Comparison of ENCODE assay signal across 1 cellular context in the genomic region with DNA sequence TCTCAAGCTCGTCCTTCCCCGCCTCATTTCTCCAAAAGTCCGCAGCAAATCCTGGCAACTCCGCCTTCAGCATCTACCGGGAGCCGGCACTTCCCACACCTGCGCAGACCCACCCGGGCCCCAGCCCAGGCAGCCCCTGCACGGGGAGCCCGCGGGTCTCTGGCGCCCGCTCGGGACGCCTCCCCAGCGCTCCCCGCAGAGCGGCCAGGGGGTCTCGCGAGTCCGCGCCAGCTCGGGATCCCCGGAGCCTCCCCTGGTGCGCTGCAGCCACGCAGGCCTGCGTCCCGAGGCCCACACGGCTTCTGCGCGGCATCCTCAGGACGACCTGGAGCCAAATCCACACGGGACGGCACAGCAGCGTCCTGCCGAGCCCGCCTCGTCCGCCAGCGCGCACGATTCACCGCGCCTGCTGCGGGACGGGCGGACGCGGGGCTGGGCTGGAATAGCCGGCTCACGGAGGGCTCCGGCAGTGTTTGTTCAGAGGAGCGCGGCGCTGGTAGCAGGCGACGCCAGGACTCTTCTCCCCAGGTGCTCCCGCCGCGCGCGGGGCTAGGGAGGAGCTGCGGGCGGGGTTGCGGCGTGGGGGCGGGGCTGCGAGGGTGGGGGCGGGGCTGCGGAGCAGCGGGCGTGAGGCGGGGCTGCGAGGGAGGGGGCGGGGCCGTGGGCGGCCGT.
TF ChIP-seq lines count a peak whose summit lies in the region.

No MANE protein-coding gene starts in this region.

TF ChIP-seq in K562, 482 proteins besides CTCF, POLR2A, EP300 and RAD21 (continues in another document):
- TF ChIP-seq CREB1 (IDR thresholded peaks at IDR 0.05) (no peak), CREB1 (CRISPR knock-in tag; IDR thresholded peaks at IDR 0.05) (no peak), SAP30 (IDR thresholded peaks at IDR 0.05; ENCODE audit: borderline replicate concordance, insufficient read depth, low read depth, low read length, poor library complexity, severe bottlenecking) (peak; percentile 54), POLR2B (IDR thresholded peaks at IDR 0.05; ENCODE audit: low read depth, partially characterized antibody) (no peak), ZNF134 (CRISPR knock-in tag; conservative IDR thresholded peaks at IDR 0.05) (no peak), SAFB (IDR thresholded peaks at IDR 0.05; ENCODE audit: borderline replicate concordance, low read depth, low read length) (peak; percentile 91), TBP (optimal IDR thresholded peaks at IDR 0.05; ENCODE audit: low read depth, low read length) (no peak), NFATC3 (IDR thresholded peaks at IDR 0.05) (no peak), NCOA6 (IDR thresholded peaks at IDR 0.05) (no peak), SMARCE1 (IDR thresholded peaks at IDR 0.05) (no peak), L3MBTL2 (IDR thresholded peaks at IDR 0.05) (peak; percentile 82), MTA3 (IDR thresholded peaks at IDR 0.05; ENCODE audit: borderline replicate concordance) (0 out of 2 replicates have a peak, but pooled peaks have one; percentile 26), PTTG1 (tag; IDR thresholded peaks at IDR 0.05; ENCODE audit: low read depth) (no peak), KAT7 (CRISPR knock-in tag; IDR thresholded peaks at IDR 0.05; ENCODE audit: borderline replicate concordance) (peak; percentile 66; the same call in 1 of the 2 replicates), POU5F1 (IDR thresholded peaks at IDR 0.05; ENCODE audit: borderline replicate concordance, low read depth, low read length, partially characterized antibody) (no peak), ZNF444 (CRISPR knock-in tag; IDR thresholded peaks at IDR 0.05) (no peak), PTRF (tag; IDR thresholded peaks at IDR 0.05) (no peak), TARDBP (IDR thresholded peaks at IDR 0.05) (0 out of 2 replicates have a peak, but pooled peaks have one; percentile 47), ELF4 (CRISPR knock-in tag; IDR thresholded peaks at IDR 0.05) (no peak), ARNT (IDR thresholded peaks at IDR 0.05) (no peak), MEF2A (IDR thresholded peaks at IDR 0.05; ENCODE audit: control insufficient read depth, low read depth, low read length) (no peak), ETV1 (tag; conservative IDR thresholded peaks at IDR 0.05; ENCODE audit: low read depth) (no peak), ZNF263 (CRISPR knock-in tag; IDR thresholded peaks at IDR 0.05; ENCODE audit: borderline replicate concordance) (peak; percentile 92), ZNF668 (CRISPR knock-in tag; IDR thresholded peaks at IDR 0.05) (no peak), NR4A1 (CRISPR knock-in tag; IDR thresholded peaks at IDR 0.05) (no peak), NR4A1 (tag; IDR thresholded peaks at IDR 0.05) (no peak), YY1 (IDR thresholded peaks at IDR 0.05; ENCODE audit: borderline replicate concordance in 1 of 3, control insufficient read depth in 1 of 3, extremely low read depth in 1 of 3, insufficient read depth in 3 of 3, insufficient read length in 1 of 3, insufficient replicate concordance in 2 of 3, low read depth in 1 of 3, low read length in 2 of 3) (peak in 1 of 3 experiments; percentile 10), MCM3 (IDR thresholded peaks at IDR 0.05) (no peak), FOSL1 (tag; conservative IDR thresholded peaks at IDR 0.05) (no peak), RFX5 (IDR thresholded peaks at IDR 0.05; ENCODE audit: low read depth, low read length) (no peak), ZNF699 (CRISPR knock-in tag; IDR thresholded peaks at IDR 0.05; ENCODE audit: insufficient replicate concordance) (no peak)
- TF ChIP-seq, protein P1, sequence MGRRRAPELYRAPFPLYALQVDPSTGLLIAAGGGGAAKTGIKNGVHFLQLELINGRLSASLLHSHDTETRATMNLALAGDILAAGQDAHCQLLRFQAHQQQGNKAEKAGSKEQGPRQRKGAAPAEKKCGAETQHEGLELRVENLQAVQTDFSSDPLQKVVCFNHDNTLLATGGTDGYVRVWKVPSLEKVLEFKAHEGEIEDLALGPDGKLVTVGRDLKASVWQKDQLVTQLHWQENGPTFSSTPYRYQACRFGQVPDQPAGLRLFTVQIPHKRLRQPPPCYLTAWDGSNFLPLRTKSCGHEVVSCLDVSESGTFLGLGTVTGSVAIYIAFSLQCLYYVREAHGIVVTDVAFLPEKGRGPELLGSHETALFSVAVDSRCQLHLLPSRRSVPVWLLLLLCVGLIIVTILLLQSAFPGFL (CRISPR knock-in tag; IDR thresholded peaks at IDR 0.05) = no peak
- TF ChIP-seq, protein P2, sequence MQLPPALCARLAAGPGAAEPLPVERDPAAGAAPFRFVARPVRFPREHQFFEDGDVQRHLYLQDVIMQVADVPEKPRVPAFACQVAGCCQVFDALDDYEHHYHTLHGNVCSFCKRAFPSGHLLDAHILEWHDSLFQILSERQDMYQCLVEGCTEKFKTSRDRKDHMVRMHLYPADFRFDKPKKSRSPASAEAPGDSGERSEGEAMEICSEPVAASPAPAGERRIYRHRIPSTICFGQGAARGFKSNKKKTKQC (CRISPR knock-in tag; IDR thresholded peaks at IDR 0.05) = peak; percentile 47; the same call in 1 of the 2 replicates
- TF ChIP-seq, protein P3, sequence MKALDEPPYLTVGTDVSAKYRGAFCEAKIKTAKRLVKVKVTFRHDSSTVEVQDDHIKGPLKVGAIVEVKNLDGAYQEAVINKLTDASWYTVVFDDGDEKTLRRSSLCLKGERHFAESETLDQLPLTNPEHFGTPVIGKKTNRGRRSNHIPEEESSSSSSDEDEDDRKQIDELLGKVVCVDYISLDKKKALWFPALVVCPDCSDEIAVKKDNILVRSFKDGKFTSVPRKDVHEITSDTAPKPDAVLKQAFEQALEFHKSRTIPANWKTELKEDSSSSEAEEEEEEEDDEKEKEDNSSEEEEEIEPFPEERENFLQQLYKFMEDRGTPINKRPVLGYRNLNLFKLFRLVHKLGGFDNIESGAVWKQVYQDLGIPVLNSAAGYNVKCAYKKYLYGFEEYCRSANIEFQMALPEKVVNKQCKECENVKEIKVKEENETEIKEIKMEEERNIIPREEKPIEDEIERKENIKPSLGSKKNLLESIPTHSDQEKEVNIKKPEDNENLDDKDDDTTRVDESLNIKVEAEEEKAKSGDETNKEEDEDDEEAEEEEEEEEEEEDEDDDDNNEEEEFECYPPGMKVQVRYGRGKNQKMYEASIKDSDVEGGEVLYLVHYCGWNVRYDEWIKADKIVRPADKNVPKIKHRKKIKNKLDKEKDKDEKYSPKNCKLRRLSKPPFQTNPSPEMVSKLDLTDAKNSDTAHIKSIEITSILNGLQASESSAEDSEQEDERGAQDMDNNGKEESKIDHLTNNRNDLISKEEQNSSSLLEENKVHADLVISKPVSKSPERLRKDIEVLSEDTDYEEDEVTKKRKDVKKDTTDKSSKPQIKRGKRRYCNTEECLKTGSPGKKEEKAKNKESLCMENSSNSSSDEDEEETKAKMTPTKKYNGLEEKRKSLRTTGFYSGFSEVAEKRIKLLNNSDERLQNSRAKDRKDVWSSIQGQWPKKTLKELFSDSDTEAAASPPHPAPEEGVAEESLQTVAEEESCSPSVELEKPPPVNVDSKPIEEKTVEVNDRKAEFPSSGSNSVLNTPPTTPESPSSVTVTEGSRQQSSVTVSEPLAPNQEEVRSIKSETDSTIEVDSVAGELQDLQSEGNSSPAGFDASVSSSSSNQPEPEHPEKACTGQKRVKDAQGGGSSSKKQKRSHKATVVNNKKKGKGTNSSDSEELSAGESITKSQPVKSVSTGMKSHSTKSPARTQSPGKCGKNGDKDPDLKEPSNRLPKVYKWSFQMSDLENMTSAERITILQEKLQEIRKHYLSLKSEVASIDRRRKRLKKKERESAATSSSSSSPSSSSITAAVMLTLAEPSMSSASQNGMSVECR (CRISPR knock-in tag; IDR thresholded peaks at IDR 0.05) = no peak
- TF ChIP-seq, protein P4, sequence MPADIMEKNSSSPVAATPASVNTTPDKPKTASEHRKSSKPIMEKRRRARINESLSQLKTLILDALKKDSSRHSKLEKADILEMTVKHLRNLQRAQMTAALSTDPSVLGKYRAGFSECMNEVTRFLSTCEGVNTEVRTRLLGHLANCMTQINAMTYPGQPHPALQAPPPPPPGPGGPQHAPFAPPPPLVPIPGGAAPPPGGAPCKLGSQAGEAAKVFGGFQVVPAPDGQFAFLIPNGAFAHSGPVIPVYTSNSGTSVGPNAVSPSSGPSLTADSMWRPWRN (IDR thresholded peaks at IDR 0.05; ENCODE audit: low read depth) = no peak
- TF ChIP-seq, protein P5, sequence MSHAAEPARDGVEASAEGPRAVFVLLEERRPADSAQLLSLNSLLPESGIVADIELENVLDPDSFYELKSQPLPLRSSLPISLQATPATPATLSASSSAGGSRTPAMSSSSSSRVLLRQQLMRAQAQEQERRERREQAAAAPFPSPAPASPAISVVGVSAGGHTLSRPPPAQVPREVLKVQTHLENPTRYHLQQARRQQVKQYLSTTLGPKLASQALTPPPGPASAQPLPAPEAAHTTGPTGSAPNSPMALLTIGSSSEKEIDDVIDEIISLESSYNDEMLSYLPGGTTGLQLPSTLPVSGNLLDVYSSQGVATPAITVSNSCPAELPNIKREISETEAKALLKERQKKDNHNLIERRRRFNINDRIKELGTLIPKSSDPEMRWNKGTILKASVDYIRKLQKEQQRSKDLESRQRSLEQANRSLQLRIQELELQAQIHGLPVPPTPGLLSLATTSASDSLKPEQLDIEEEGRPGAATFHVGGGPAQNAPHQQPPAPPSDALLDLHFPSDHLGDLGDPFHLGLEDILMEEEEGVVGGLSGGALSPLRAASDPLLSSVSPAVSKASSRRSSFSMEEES (CRISPR knock-in tag; IDR thresholded peaks at IDR 0.05) = no peak
- TF ChIP-seq, protein P6, sequence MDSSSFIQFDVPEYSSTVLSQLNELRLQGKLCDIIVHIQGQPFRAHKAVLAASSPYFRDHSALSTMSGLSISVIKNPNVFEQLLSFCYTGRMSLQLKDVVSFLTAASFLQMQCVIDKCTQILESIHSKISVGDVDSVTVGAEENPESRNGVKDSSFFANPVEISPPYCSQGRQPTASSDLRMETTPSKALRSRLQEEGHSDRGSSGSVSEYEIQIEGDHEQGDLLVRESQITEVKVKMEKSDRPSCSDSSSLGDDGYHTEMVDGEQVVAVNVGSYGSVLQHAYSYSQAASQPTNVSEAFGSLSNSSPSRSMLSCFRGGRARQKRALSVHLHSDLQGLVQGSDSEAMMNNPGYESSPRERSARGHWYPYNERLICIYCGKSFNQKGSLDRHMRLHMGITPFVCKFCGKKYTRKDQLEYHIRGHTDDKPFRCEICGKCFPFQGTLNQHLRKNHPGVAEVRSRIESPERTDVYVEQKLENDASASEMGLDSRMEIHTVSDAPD (CRISPR knock-in tag; IDR thresholded peaks at IDR 0.05) = no peak
- TF ChIP-seq, protein P7, sequence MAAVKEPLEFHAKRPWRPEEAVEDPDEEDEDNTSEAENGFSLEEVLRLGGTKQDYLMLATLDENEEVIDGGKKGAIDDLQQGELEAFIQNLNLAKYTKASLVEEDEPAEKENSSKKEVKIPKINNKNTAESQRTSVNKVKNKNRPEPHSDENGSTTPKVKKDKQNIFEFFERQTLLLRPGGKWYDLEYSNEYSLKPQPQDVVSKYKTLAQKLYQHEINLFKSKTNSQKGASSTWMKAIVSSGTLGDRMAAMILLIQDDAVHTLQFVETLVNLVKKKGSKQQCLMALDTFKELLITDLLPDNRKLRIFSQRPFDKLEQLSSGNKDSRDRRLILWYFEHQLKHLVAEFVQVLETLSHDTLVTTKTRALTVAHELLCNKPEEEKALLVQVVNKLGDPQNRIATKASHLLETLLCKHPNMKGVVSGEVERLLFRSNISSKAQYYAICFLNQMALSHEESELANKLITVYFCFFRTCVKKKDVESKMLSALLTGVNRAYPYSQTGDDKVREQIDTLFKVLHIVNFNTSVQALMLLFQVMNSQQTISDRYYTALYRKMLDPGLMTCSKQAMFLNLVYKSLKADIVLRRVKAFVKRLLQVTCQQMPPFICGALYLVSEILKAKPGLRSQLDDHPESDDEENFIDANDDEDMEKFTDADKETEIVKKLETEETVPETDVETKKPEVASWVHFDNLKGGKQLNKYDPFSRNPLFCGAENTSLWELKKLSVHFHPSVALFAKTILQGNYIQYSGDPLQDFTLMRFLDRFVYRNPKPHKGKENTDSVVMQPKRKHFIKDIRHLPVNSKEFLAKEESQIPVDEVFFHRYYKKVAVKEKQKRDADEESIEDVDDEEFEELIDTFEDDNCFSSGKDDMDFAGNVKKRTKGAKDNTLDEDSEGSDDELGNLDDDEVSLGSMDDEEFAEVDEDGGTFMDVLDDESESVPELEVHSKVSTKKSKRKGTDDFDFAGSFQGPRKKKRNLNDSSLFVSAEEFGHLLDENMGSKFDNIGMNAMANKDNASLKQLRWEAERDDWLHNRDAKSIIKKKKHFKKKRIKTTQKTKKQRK (IDR thresholded peaks at IDR 0.05; ENCODE audit: borderline replicate concordance, low read depth, low read length) = no peak
- TF ChIP-seq, protein P8, sequence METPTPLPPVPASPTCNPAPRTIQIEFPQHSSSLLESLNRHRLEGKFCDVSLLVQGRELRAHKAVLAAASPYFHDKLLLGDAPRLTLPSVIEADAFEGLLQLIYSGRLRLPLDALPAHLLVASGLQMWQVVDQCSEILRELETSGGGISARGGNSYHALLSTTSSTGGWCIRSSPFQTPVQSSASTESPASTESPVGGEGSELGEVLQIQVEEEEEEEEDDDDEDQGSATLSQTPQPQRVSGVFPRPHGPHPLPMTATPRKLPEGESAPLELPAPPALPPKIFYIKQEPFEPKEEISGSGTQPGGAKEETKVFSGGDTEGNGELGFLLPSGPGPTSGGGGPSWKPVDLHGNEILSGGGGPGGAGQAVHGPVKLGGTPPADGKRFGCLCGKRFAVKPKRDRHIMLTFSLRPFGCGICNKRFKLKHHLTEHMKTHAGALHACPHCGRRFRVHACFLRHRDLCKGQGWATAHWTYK (CRISPR knock-in tag; IDR thresholded peaks at IDR 0.05) = peak; percentile 67; the same call in 1 of the 2 replicates
- TF ChIP-seq, protein P9, sequence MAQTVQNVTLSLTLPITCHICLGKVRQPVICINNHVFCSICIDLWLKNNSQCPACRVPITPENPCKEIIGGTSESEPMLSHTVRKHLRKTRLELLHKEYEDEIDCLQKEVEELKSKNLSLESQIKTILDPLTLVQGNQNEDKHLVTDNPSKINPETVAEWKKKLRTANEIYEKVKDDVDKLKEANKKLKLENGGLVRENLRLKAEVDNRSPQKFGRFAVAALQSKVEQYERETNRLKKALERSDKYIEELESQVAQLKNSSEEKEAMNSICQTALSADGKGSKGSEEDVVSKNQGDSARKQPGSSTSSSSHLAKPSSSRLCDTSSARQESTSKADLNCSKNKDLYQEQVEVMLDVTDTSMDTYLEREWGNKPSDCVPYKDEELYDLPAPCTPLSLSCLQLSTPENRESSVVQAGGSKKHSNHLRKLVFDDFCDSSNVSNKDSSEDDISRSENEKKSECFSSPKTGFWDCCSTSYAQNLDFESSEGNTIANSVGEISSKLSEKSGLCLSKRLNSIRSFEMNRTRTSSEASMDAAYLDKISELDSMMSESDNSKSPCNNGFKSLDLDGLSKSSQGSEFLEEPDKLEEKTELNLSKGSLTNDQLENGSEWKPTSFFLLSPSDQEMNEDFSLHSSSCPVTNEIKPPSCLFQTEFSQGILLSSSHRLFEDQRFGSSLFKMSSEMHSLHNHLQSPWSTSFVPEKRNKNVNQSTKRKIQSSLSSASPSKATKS (CRISPR knock-in tag; IDR thresholded peaks at IDR 0.05) = no peak
- TF ChIP-seq, protein P10, sequence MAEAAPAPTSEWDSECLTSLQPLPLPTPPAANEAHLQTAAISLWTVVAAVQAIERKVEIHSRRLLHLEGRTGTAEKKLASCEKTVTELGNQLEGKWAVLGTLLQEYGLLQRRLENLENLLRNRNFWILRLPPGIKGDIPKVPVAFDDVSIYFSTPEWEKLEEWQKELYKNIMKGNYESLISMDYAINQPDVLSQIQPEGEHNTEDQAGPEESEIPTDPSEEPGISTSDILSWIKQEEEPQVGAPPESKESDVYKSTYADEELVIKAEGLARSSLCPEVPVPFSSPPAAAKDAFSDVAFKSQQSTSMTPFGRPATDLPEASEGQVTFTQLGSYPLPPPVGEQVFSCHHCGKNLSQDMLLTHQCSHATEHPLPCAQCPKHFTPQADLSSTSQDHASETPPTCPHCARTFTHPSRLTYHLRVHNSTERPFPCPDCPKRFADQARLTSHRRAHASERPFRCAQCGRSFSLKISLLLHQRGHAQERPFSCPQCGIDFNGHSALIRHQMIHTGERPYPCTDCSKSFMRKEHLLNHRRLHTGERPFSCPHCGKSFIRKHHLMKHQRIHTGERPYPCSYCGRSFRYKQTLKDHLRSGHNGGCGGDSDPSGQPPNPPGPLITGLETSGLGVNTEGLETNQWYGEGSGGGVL (CRISPR knock-in tag; IDR thresholded peaks at IDR 0.05) = no peak
